In the genomic region with DNA sequence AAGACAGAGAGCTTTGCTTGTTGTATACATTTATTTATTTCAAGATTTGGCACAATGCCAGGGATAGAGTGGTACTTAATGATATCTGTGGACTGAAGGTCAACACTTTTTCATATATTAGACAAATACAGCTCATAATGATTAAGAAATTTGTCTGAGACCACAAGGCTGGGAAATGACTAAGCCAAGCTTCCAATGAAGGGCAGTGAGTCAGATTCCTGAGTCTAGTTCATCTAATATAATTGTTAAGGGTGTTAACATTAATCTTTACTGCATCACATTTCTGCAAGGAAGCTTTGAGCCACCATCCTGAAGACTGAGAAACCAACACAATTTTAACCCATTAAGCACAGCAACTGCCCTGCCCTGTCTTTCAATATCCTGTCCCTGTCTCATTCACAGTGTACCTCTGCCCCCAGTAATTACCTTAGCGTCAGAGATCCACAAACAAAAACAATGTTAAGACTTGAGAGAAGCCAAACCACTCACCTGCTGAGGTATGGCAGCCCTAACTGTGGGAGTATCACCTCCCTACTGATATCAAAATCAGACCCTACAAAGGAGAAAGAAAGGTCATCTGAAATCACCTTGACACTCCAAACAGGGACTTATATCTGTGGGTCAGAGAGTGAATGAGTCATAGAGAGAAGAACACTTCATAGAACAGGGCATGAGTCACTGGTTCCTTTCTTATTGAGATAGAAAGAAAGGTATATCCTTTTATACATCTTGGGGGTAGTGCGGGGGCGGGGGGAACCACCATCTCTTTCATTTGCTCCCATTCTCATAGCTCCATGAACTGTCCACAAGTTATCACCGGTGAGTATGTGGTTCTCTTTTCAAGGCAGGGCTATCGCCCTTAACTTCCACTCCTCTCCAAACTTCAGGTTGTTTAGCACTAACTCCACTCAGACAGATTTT, we compare ENCODE assay signal across 10 cellular contexts.
DNase-seq lines count a peak whose midpoint lies in the region; ATAC-seq and TF ChIP-seq lines count a peak whose summit lies in the region.
"Had no signal": no experiment of that assay in that cellular context is flagged by ENCODE, and none has a peak within 500 bp of the region (broad histone marks: within the 10 kb centered on the region; RNA-seq: fewer than 3 reads in every experiment).

No MANE protein-coding gene starts in this region.

- H3K9me3 ChIP-seq in mucosa of stomach (ENCODE audit: control insufficient read depth, low read length) = no peaks in the 10 kb centered on the region
- no peaks in the 10 kb centered on the region for H3K9me3 ChIP-seq in CD8-positive, alpha-beta memory T cell (ENCODE audit: low read length)

- in situ Hi-C loops in astrocyte of the cerebellum (cut with HindIII; ENCODE audit: low sequenced_read_pairs) = loop anchor here (5.0 kb wide), 1 partner anchor 62 kb away; no protein-coding TSS in a partner anchor

- no peaks in the 10 kb centered on the region for H3K4me1 Mint-ChIP-seq in CD8-positive, alpha-beta memory T cell

- H3K4me1 ChIP-seq in mucosa of stomach (ENCODE audit: control insufficient read depth, insufficient read depth, low read length) = peaks cover 31% of the 10 kb centered on the region
- H3K4me1 ChIP-seq in CD8-positive, alpha-beta memory T cell (ENCODE audit: insufficient read depth, low read length) = no peaks in the 10 kb centered on the region

- DNase-seq in GM12864 (ENCODE audit: low read depth) (peak; percentile 43), HK-2 (ENCODE audit: unreplicated experiment) (peak; percentile 16), astrocyte of the cerebellum (ENCODE audit: low read depth) (peak; percentile 76), NCI-H128 (lab: John Stamatoyannopoulos, UW; ENCODE audit: unreplicated experiment) (no peak), GOT3 (lab: John Stamatoyannopoulos, UW) (no peak)
- DNase-seq in CD8-positive, alpha-beta memory T cell = no peak
- DNase-seq: right cardiac atrium had no signal

- H3K27me3 ChIP-seq in mucosa of stomach (ENCODE audit: control insufficient read depth, insufficient read depth, low read length) = no peaks in the 10 kb centered on the region
- no peaks in the 10 kb centered on the region for H3K27me3 ChIP-seq in CD8-positive, alpha-beta memory T cell (ENCODE audit: insufficient read depth, low read length, poor library complexity, severe bottlenecking)

- H3K4me3 ChIP-seq in GM12864 (ENCODE audit: low read depth, low read length) = no peak overlapping the region
- no peak overlapping the region for H3K4me3 ChIP-seq in astrocyte of the cerebellum (ENCODE audit: low read depth, low read length)
- no peak overlapping the region for H3K4me3 ChIP-seq in mucosa of stomach (ENCODE audit: low read length)
- H3K4me3 ChIP-seq in CD8-positive, alpha-beta memory T cell (ENCODE audit: low read length) = no peak overlapping the region
- H3K4me3 ChIP-seq: SK-N-MC had no signal

- H3K27ac Mint-ChIP-seq in CD8-positive, alpha-beta memory T cell = no peak overlapping the region

- peak overlapping the region; percentile 23 for H3K9ac ChIP-seq in mucosa of stomach (ENCODE audit: low read length)

- no peaks in the 10 kb centered on the region for H3K36me3 ChIP-seq in mucosa of stomach (ENCODE audit: control insufficient read depth, insufficient read depth, low read length)
- H3K36me3 ChIP-seq in CD8-positive, alpha-beta memory T cell (ENCODE audit: insufficient read depth, low read length) = no peaks in the 10 kb centered on the region

- CTCF ChIA-PET in CD8-positive, alpha-beta memory T cell (lab: Charles Lee) = no interaction called here

- peak; percentile 94 for ATAC-seq in GM21528 (IDR thresholded peaks at IDR 0.05; ENCODE audit: low FRiP score, unreplicated experiment)

- H3K27ac ChIP-seq in CD8-positive, alpha-beta memory T cell (ENCODE audit: low read depth, low read length) = no peak overlapping the region
- H3K27ac ChIP-seq: SK-N-MC had no signal

- no peak for TF ChIP-seq CTCF in GM12864 (IDR thresholded peaks at IDR 0.05; ENCODE audit: low read depth, low read length, missing control alignments)
- no peak for TF ChIP-seq CTCF in astrocyte of the cerebellum (IDR thresholded peaks at IDR 0.05; ENCODE audit: low read depth, low read length, missing control alignments)

- no peak overlapping the region for H3K4me3 Mint-ChIP-seq in CD8-positive, alpha-beta memory T cell

- no peaks in the 10 kb centered on the region for H3K36me3 Mint-ChIP-seq in CD8-positive, alpha-beta memory T cell

- no peaks in the 10 kb centered on the region for H3K9me3 Mint-ChIP-seq in CD8-positive, alpha-beta memory T cell

- no peaks in the 10 kb centered on the region for H3K27me3 Mint-ChIP-seq in CD8-positive, alpha-beta memory T cell

- POLR2A ChIA-PET in CD8-positive, alpha-beta memory T cell (lab: Charles Lee) = no interaction called here

Comparison
In these comparisons a context has a peak if more than half of its experiments do, and no peak if none do; other contexts are left out.
1. DNase-seq: peak in GM12864 (single experiment), HK-2 (single experiment) and astrocyte of the cerebellum (single experiment); none in CD8-positive, alpha-beta memory T cell (0 of 5), NCI-H128 (single experiment) and GOT3 (single experiment).